In genomic region chr21:15732996-15733329, GRCh38 we compare ENCODE assay signal across 9 cellular contexts. TPM values are rescaled to one million over a fixed set of nuclear protein-coding genes. Genes with fewer than 3 reads are reported as not detected.
DNase-seq lines count a peak whose midpoint lies in the region; ATAC-seq, FAIRE-seq and TF ChIP-seq lines count a peak whose summit lies in the region.
"Had no signal": no experiment of that assay in that cellular context is flagged by ENCODE, and none has a peak within 500 bp of the region (broad histone marks: within the 10 kb centered on the region; RNA-seq: fewer than 3 reads in every experiment).

No MANE protein-coding gene starts in this region.

- peaks cover 73% of the 10 kb centered on the region for H3K79me2 ChIP-seq in HepG2 (ENCODE audit: insufficient read depth, low read length)

- in situ Hi-C loops in HepG2 (cut with HindIII; ENCODE audit: extremely low pct_ligation_motif_present, low pct_unique_long_range_greater_than_20kb) (no loop called here), G401 (cut with HindIII; ENCODE audit: low sequenced_read_pairs) (no loop called here)

- H3K4me3 ChIP-seq in HepG2 (replicated peaks in 1 of 3; ENCODE audit: insufficient read depth in 1 of 3, low read depth in 2 of 3, low read length in 3 of 3) (peak overlapping the region; percentile 80 to 93 (median 85); a peak in 2 of 6 replicates), right lobe of liver (no peak overlapping the region), lower lobe of right lung (peak overlapping the region; percentile 74), uterus (peak overlapping the region; percentile 49 to 97)

- H3K27me3 ChIP-seq in HepG2 (ENCODE audit: control insufficient read depth in 1 of 2, insufficient read depth in 2 of 2, low read length in 2 of 2) (no peaks in the 10 kb centered on the region; a peak in 2 of 5 replicates), right lobe of liver (no peaks in the 10 kb centered on the region), lower lobe of right lung (ENCODE audit: low read depth) (no peaks in the 10 kb centered on the region), uterus (no peaks in the 10 kb centered on the region)

- POLR2A ChIA-PET in HepG2 (lab: Yijun Ruan, JAX), result no interaction called here

- TF ChIP-seq RAD21 in HepG2 (CRISPR knock-in tag; IDR thresholded peaks at IDR 0.05), result no peak

- TF ChIP-seq CTCF in HepG2 (CRISPR knock-in tag; IDR thresholded peaks at IDR 0.05), result no peak
- no peak for TF ChIP-seq CTCF in right lobe of liver (IDR thresholded peaks at IDR 0.05)
- no peak for TF ChIP-seq CTCF in lower lobe of right lung (IDR thresholded peaks at IDR 0.05)
- TF ChIP-seq CTCF in uterus (IDR thresholded peaks at IDR 0.05), result no peak

- H3K27ac ChIP-seq in HepG2 (ENCODE audit: extremely low read length, insufficient read depth, low read length) (no peak overlapping the region), right lobe of liver (no peak overlapping the region), lower lobe of right lung (no peak overlapping the region), uterus (peak overlapping the region; percentile 44 to 94)

- no TSS peak for BruUV-seq in HepG2 (replicated peaks; lab: Mats Ljungman, UMichigan)

- peaks cover 2% of the 10 kb centered on the region; the same call in 1 of the 2 replicates for H4K20me1 ChIP-seq in HepG2 (ENCODE audit: insufficient read depth, low read length)

- peak overlapping the region; percentile 75 for H3K27ac Mint-ChIP-seq in activated T-helper 2 cell treated with anti-CD3 and anti-CD28 coated beads, Interferon-gamma antibody, Interleukin-2, Interleukin-4, amounts not matched to agents 10 μg/mL and 5 μg/mL and 100 μg/mL, durations not matched to agents 14 hours and 24 hours and 36 hours

- H3K9ac ChIP-seq in HepG2 (ENCODE audit: insufficient read depth, low read depth, low read length), result peak overlapping the region; percentile 48; the same call in 1 of the 2 replicates

- intact Hi-C loops in HepG2 (cut with micrococcal nuclease; ENCODE audit: unreplicated experiment), result loop anchor here (1.0 to 2.0 kb wide), 2 partner anchors 7 to 16 kb away; no protein-coding TSS in a partner anchor
- intact Hi-C loops in right lobe of liver (cut with DNase I), result no loop called here
- intact Hi-C loops in activated T-helper 2 cell treated with anti-CD3 and anti-CD28 coated beads, Interferon-gamma antibody, Interleukin-2, Interleukin-4, amounts not matched to agents 10 μg/mL and 5 μg/mL and 100 μg/mL, durations not matched to agents 14 hours and 24 hours and 36 hours (cut with micrococcal nuclease), result loop anchor here (2.0 to 10.0 kb wide), 8 partner anchors 44 to 1879 kb away; partner anchors contain the start of genes BTG3, HSPA13 and NRIP1
- intact Hi-C loops in lower lobe of right lung (cut with DNase I), result loop anchor here (10.0 kb wide), 1 partner anchor 112 kb away; no protein-coding TSS in a partner anchor
- intact Hi-C loops in uterus (cut with DNase I; ENCODE audit: low total_unique reads), result no loop called here

- H3K27me3 Mint-ChIP-seq in activated T-helper 2 cell treated with anti-CD3 and anti-CD28 coated beads, Interferon-gamma antibody, Interleukin-2, Interleukin-4, amounts not matched to agents 10 μg/mL and 5 μg/mL and 100 μg/mL, durations not matched to agents 14 hours and 24 hours and 36 hours (ENCODE audit: low read depth), result peaks cover 8% of the 10 kb centered on the region

- H2AFZ ChIP-seq in HepG2 (ENCODE audit: low read length), result no peak overlapping the region

- WGBS in HepG2 (ENCODE audit: low lambda C conversion rate), result 10% methylated on average over 1 of the region's 3 CpGs
- WGBS in right lobe of liver (ENCODE audit: insufficient coverage, low coverage, low lambda C conversion rate, missing lambda C conversion rate), result 8% methylated on average over 3 of the region's 3 CpGs

- TF ChIP-seq EP300 in HepG2 (IDR thresholded peaks at IDR 0.05; ENCODE audit: low read depth in 2 of 2, low read length in 2 of 2), result no peak
- no peak for TF ChIP-seq EP300 in HepG2 (CRISPR knock-in tag; IDR thresholded peaks at IDR 0.05; ENCODE audit: borderline replicate concordance)

- DNase-seq in HepG2 (ENCODE audit: low spot score) (no peak), right lobe of liver (no peak), lower lobe of right lung (no peak), uterus (no peak), G401 (ENCODE audit: low spot score) (no peak), A172 (ENCODE audit: low spot score) (no peak)
- DNase-seq in activated T-helper 2 cell treated with anti-CD3 and anti-CD28 coated beads, Interferon-gamma antibody, Interleukin-2, Interleukin-4, amounts not matched to agents 10 μg/mL and 5 μg/mL and 100 μg/mL, durations not matched to agents 14 hours and 24 hours and 36 hours (ENCODE audit: low spot score), result no peak
- DNase-seq: head of caudate nucleus had no signal

- H3K36me3 ChIP-seq in HepG2 (replicated peaks in 1 of 2; ENCODE audit: control insufficient read depth in 1 of 2, insufficient read depth in 2 of 2, low read length in 2 of 2) (no peaks in the 10 kb centered on the region), right lobe of liver (no peaks in the 10 kb centered on the region), lower lobe of right lung (no peaks in the 10 kb centered on the region), uterus (no peaks in the 10 kb centered on the region)

- no peak for ATAC-seq in HepG2
- no peak for ATAC-seq in right lobe of liver
- ATAC-seq in lower lobe of right lung, result no peak
- no peak for ATAC-seq in GM19324 (IDR thresholded peaks at IDR 0.05; ENCODE audit: low FRiP score, unreplicated experiment)

- CTCF ChIA-PET in HepG2 (lab: Yijun Ruan, JAX; ENCODE audit: low intra/inter-chr PET ratio, low total read pairs), result no interaction called here

- peak overlapping the region; percentile 87 for H3K4me2 ChIP-seq in HepG2 (ENCODE audit: low read depth, low read length)

- peaks cover 8% of the 10 kb centered on the region for H3K9me3 Mint-ChIP-seq in activated T-helper 2 cell treated with anti-CD3 and anti-CD28 coated beads, Interferon-gamma antibody, Interleukin-2, Interleukin-4, amounts not matched to agents 10 μg/mL and 5 μg/mL and 100 μg/mL, durations not matched to agents 14 hours and 24 hours and 36 hours

- H3K4me3 Mint-ChIP-seq in activated T-helper 2 cell treated with anti-CD3 and anti-CD28 coated beads, Interferon-gamma antibody, Interleukin-2, Interleukin-4, amounts not matched to agents 10 μg/mL and 5 μg/mL and 100 μg/mL, durations not matched to agents 14 hours and 24 hours and 36 hours (ENCODE audit: low read depth), result peak overlapping the region; percentile 65

- no peak for TF ChIP-seq POLR2A in HepG2 (IDR thresholded peaks at IDR 0.05; ENCODE audit: insufficient read depth in 1 of 2, low read depth in 2 of 2, low read length in 2 of 2)
- TF ChIP-seq POLR2A in right lobe of liver (IDR thresholded peaks at IDR 0.05), result no peak
- no peak for TF ChIP-seq POLR2A in uterus (IDR thresholded peaks at IDR 0.05)

- FAIRE-seq in HepG2 (lab: Jason Lieb, UNC), result no peak

- H3K4me1 ChIP-seq in HepG2 (ENCODE audit: insufficient read depth, low read length) (peaks cover 27% of the 10 kb centered on the region), right lobe of liver (peaks cover 0 to 35% (median 2%) of the 10 kb centered on the region in 4 donors), lower lobe of right lung (peaks cover 61% of the 10 kb centered on the region), uterus (peaks cover 0 to 7% of the 10 kb centered on the region in 2 donors)

- peaks cover 41% of the 10 kb centered on the region for H3K4me1 Mint-ChIP-seq in activated T-helper 2 cell treated with anti-CD3 and anti-CD28 coated beads, Interferon-gamma antibody, Interleukin-2, Interleukin-4, amounts not matched to agents 10 μg/mL and 5 μg/mL and 100 μg/mL, durations not matched to agents 14 hours and 24 hours and 36 hours (ENCODE audit: low read depth)

- H3K9me3 ChIP-seq in HepG2 (ENCODE audit: low read length) (no peaks in the 10 kb centered on the region), right lobe of liver (no peaks in the 10 kb centered on the region), lower lobe of right lung (no peaks in the 10 kb centered on the region), uterus (no peaks in the 10 kb centered on the region)

- H3K36me3 Mint-ChIP-seq in activated T-helper 2 cell treated with anti-CD3 and anti-CD28 coated beads, Interferon-gamma antibody, Interleukin-2, Interleukin-4, amounts not matched to agents 10 μg/mL and 5 μg/mL and 100 μg/mL, durations not matched to agents 14 hours and 24 hours and 36 hours (ENCODE audit: low read depth), result peaks cover 18% of the 10 kb centered on the region

RNA-seq across cellular contexts. Expression of gene USP25, which starts 3.2 kb away (rescaled TPM):
- total RNA-seq in HepG2 (2016; rRNA removed; fragmentation: Illumina TruSeq; extraction: Trizol) (26.3 and 34.5 TPM in 2 replicates), right lobe of liver (10 to 100 TPM; 14.7 to 22.7 (median 18.7) TPM), lower lobe of right lung (74.4 TPM), uterus (10 to 100 TPM; 34.6 to 97.5 (median 63.5) TPM)
- 13.2 and 14.9 TPM in 2 replicates for total RNA-seq in HepG2 (2016; cell fraction: cytosol; rRNA removed; fragmentation: Illumina TruSeq; extraction: Trizol; ENCODE audit: low read depth)
- total RNA-seq in HepG2 (2016; cell fraction: insoluble cytoplasmic fraction; rRNA removed; fragmentation: Illumina TruSeq; extraction: Trizol), result 26.0 and 33.3 TPM in 2 replicates
- 22.1 and 27.5 TPM in 2 replicates for total RNA-seq in HepG2 (2016; cell fraction: membrane; rRNA removed; fragmentation: Illumina TruSeq; extraction: Trizol)
- 43.3 and 47.3 TPM in 2 replicates for total RNA-seq in HepG2 (2016; cell fraction: nucleus; rRNA removed; fragmentation: Illumina TruSeq; extraction: Trizol)
- 9.5 and 12.4 TPM in 2 replicates for polyA plus RNA-seq in HepG2 (2011; rRNA removed)
- polyA plus RNA-seq in HepG2 (2011; cell fraction: cytosol; rRNA removed), result 4.4 and 7.8 TPM in 2 replicates
- 6.4 and 8.8 TPM in 2 replicates for polyA plus RNA-seq in HepG2 (2011; cell fraction: nucleus; rRNA removed)
- 18.5 and 21.8 TPM in 2 replicates for polyA plus RNA-seq in HepG2 (2012)
- polyA plus RNA-seq in HepG2 (2016; cell fraction: cytosol; fragmentation: Illumina TruSeq; extraction: Trizol; ENCODE audit: low read depth), result 2.3 and 2.6 TPM in 2 replicates
- 22.3 and 24.0 TPM in 2 replicates for polyA plus RNA-seq in HepG2 (2016; cell fraction: insoluble cytoplasmic fraction; fragmentation: Illumina TruSeq; extraction: Trizol; ENCODE audit: low read depth)
- 6.8 and 8.8 TPM in 2 replicates for polyA plus RNA-seq in HepG2 (2016; cell fraction: membrane; fragmentation: Illumina TruSeq; extraction: Trizol; ENCODE audit: low read depth)
- 15.4 and 17.1 TPM in 2 replicates for polyA plus RNA-seq in HepG2 (2016; cell fraction: nucleus; fragmentation: Illumina TruSeq; extraction: Trizol; ENCODE audit: insufficient read depth, low read depth)
- polyA minus RNA-seq in HepG2 (2011; rRNA and poly(A)+ RNA removed; ENCODE audit: low replicate concordance), result 17.2 and 27.7 TPM in 2 replicates
- polyA minus RNA-seq in HepG2 (2011; cell fraction: cytosol; rRNA and poly(A)+ RNA removed), result 15.7 and 25.4 TPM in 2 replicates
- polyA minus RNA-seq in HepG2 (2011; cell fraction: nucleus; rRNA and poly(A)+ RNA removed), result 121 and 136 TPM in 2 replicates
- total RNA-seq in activated T-helper 2 cell treated with anti-CD3 and anti-CD28 coated beads, Interferon-gamma antibody, Interleukin-2, Interleukin-4, amounts not matched to agents 10 μg/mL and 5 μg/mL and 100 μg/mL, durations not matched to agents 14 hours and 24 hours and 36 hours, result 21.7 and 25.8 TPM in 2 replicates
- 27.5 and 32.1 TPM in 2 replicates for total RNA-seq in G401 (2014; rRNA removed; shearing (Covaris generic))
- total RNA-seq in A172 (2014; rRNA removed; shearing (Covaris generic)), result 26.7 and 34.1 TPM in 2 replicates

Comparison
In these comparisons a context has a peak if more than half of its experiments do, and no peak if none do; other contexts are left out.
1. H3K4me3 ChIP-seq: peak in HepG2 (3 of 3), lower lobe of right lung (single experiment) and uterus (2 of 2); none in right lobe of liver (0 of 3).
2. intact Hi-C loops: an anchor here in HepG2 (1.0 to 2.0 kb wide), activated T-helper 2 cell treated with anti-CD3 and anti-CD28 coated beads, Interferon-gamma antibody, Interleukin-2, Interleukin-4, amounts not matched to agents 10 μg/mL and 5 μg/mL and 100 μg/mL, durations not matched to agents 14 hours and 24 hours and 36 hours (2.0 to 10.0 kb wide) and lower lobe of right lung (10.0 kb wide); none called in right lobe of liver and uterus.
3. H3K27ac ChIP-seq: peak in uterus (2 of 2); none in HepG2 (single experiment), right lobe of liver (0 of 3) and lower lobe of right lung (single experiment).